In genomic region chr11:19903620-19904069, GRCh38 we compare ENCODE assay signal across 8 cellular contexts.
DNase-seq lines count a peak whose midpoint lies in the region; ATAC-seq, FAIRE-seq and TF ChIP-seq lines count a peak whose summit lies in the region.

No MANE protein-coding gene starts in this region.

- H3K4me3 ChIP-seq in SK-N-SH (ENCODE audit: low read depth in 2 of 2, low read length in 1 of 2) (no peak overlapping the region; a peak in 1 of 4 replicates), GM12878 (no peak overlapping the region)

- DNase-seq in AG08396 (ENCODE audit: low spot score) (peak; percentile 62), NAMALWA (ENCODE audit: low spot score) (peak; percentile 68), SK-N-SH (peak; percentile 59), GM12878 (ENCODE audit: low read depth, low spot score) (peak; percentile 3), iPS-NIHi7 (ENCODE audit: extremely low spot score) (peak; percentile 73)
- peak; percentile 73 for DNase-seq in stimulated activated CD4-positive, alpha-beta T cell treated with anti-CD3 and anti-CD28 coated beads, Interleukin-15, amount 100 ng/mL, for 24 hours

- peaks cover 63% of the 10 kb centered on the region for H3K79me2 ChIP-seq in SK-N-SH (ENCODE audit: insufficient read depth)
- no peaks in the 10 kb centered on the region for H3K79me2 ChIP-seq in GM12878 (ENCODE audit: control insufficient read depth, insufficient read depth, low read length)

- H4K20me1 ChIP-seq in SK-N-SH (ENCODE audit: insufficient read depth) (no peaks in the 10 kb centered on the region; the same call in 1 of the 2 replicates), GM12878 (ENCODE audit: control insufficient read depth, insufficient read depth) (no peaks in the 10 kb centered on the region)

- H3K9ac ChIP-seq in SK-N-SH (no peak overlapping the region; the same call in 1 of the 2 replicates), GM12878 (ENCODE audit: control insufficient read depth, insufficient read depth, low read length) (no peak overlapping the region)

- FAIRE-seq in GM12878 (lab: Jason Lieb, UNC): peak; percentile 56

- SMC1A ChIA-PET in GM12878 (lab: Charles Lee; ENCODE audit: uncharacterized antibody, unreplicated experiment): interaction anchor here (0.5 to 3.9 kb wide), 17 partner anchors 85 to 831 kb away, joined by 3 to 53 read pairs (median 4); no protein-coding TSS in a partner anchor

- H3K4me1 ChIP-seq in SK-N-SH (ENCODE audit: control insufficient read depth in 1 of 2, insufficient read depth in 2 of 2, low read depth in 1 of 2, low read length in 1 of 2): peaks cover 0 to 10% of the 10 kb centered on the region in 2 experiments; a peak in 2 of 4 replicates
- H3K4me1 ChIP-seq in GM12878 (ENCODE audit: control insufficient read depth, insufficient read depth, low read length): no peaks in the 10 kb centered on the region

- H3K9me3 ChIP-seq in SK-N-SH (no peaks in the 10 kb centered on the region), GM12878 (replicated peaks; ENCODE audit: control insufficient read depth, insufficient read depth, low read length) (no peaks in the 10 kb centered on the region)

- WGBS in SK-N-SH (ENCODE audit: low lambda C conversion rate): 15% methylated on average over 1 of the region's 1 CpG
- 23% methylated on average over 1 of the region's 1 CpG for WGBS in GM12878 (ENCODE audit: insufficient coverage, insufficient replicate concordance, low lambda C conversion rate, missing lambda C conversion rate)

- CTCF ChIA-PET in SK-N-SH (lab: Yijun Ruan, JAX) (interaction anchor here (0.6 to 9.4 kb wide), 71 partner anchors 9 to 836 kb away, joined by 3 to 131 read pairs (median 5); no protein-coding TSS in a partner anchor), GM12878 (lab: Yijun Ruan, JAX) (interaction anchor here (0.6 to 7.2 kb wide), 37 partner anchors 10 to 598 kb away, joined by 3 to 91 read pairs (median 4); no protein-coding TSS in a partner anchor)

- RAD21 ChIA-PET in GM12878 (lab: Charles Lee; ENCODE audit: unreplicated experiment): interaction anchor here (0.6 to 4.9 kb wide), 15 partner anchors 49 to 450 kb away, joined by 3 to 48 read pairs (median 4); no protein-coding TSS in a partner anchor

- TF ChIP-seq CTCF in SK-N-SH (IDR thresholded peaks at IDR 0.05) (peak; percentile 88), GM12878 (IDR thresholded peaks at IDR 0.05 in 2 of 3, conservative IDR thresholded peaks at IDR 0.05 in 1 of 3; ENCODE audit: control insufficient read depth in 2 of 3, extremely low read depth in 1 of 3, insufficient read depth in 1 of 3, low read depth in 3 of 3, low read length in 3 of 3) (peak; percentile 77 to 87 (median 78))

- TF ChIP-seq EP300 in SK-N-SH (IDR thresholded peaks at IDR 0.05; ENCODE audit: borderline replicate concordance in 1 of 2, low read depth in 1 of 2, low read length in 1 of 2): 0 out of 4 replicates have a peak, but pooled peaks of 1 of the 2 experiments have one; percentile 14
- TF ChIP-seq EP300 in GM12878 (IDR thresholded peaks at IDR 0.05; ENCODE audit: borderline replicate concordance in 1 of 2, control insufficient read depth in 1 of 2, low read depth in 2 of 2, low read length in 2 of 2): no peak

- TF ChIP-seq POLR2A in GM18505 (IDR thresholded peaks at IDR 0.05; ENCODE audit: borderline replicate concordance, extremely low read depth, insufficient read depth, insufficient read length): no peak
- no peak for TF ChIP-seq POLR2A in GM12878 (IDR thresholded peaks at IDR 0.05; ENCODE audit: low read depth, low read length)

- no peak overlapping the region for H2AFZ ChIP-seq in SK-N-SH (ENCODE audit: low read depth)
- no peak overlapping the region for H2AFZ ChIP-seq in GM12878 (ENCODE audit: control insufficient read depth, low read depth, low read length)

- H3F3A ChIP-seq in SK-N-SH (replicated peaks; ENCODE audit: insufficient read depth): peaks cover 17% of the 10 kb centered on the region

- peak; percentile 54 for ATAC-seq in GM18505 (IDR thresholded peaks at IDR 0.05; ENCODE audit: unreplicated experiment)
- peak; percentile 78 for ATAC-seq in GM12878
- no peak for ATAC-seq in GM19397 (IDR thresholded peaks at IDR 0.05; ENCODE audit: unreplicated experiment)

- intact Hi-C loops in GM12878 (cut with micrococcal nuclease; ENCODE audit: unreplicated experiment): loop anchor here (1.0 to 10.0 kb wide), 7 partner anchors 89 to 829 kb away; no protein-coding TSS in a partner anchor

- H3K27me3 ChIP-seq in SK-N-SH (ENCODE audit: insufficient read depth) (no peaks in the 10 kb centered on the region), GM12878 (replicated peaks in 1 of 2; ENCODE audit: control insufficient read depth in 2 of 2, insufficient read depth in 2 of 2, low read length in 1 of 2) (no peaks in the 10 kb centered on the region)

- peak overlapping the region; percentile 50 to 57 for H3K27ac ChIP-seq in SK-N-SH (ENCODE audit: low read depth in 2 of 2, low read length in 1 of 2)
- no peak overlapping the region for H3K27ac ChIP-seq in GM12878 (ENCODE audit: control insufficient read depth, insufficient read depth)

- no TSS peak for BruUV-seq in GM12878 (replicated peaks; lab: Mats Ljungman, UMichigan)

- H3K9me2 ChIP-seq in SK-N-SH: no peaks in the 10 kb centered on the region

- POLR2A ChIA-PET in SK-N-SH (lab: Yijun Ruan, JAX): interaction anchor here (1.3 kb wide), 1 partner anchor 15 kb away, joined by 4 read pairs; no protein-coding TSS in a partner anchor
- POLR2A ChIA-PET in GM12878 (lab: Charles Lee): interaction anchor here (0.6 to 1.3 kb wide), 3 partner anchors 80 to 338 kb away, joined by 3 to 4 read pairs (median 3); no protein-coding TSS in a partner anchor

- H3K36me3 ChIP-seq in SK-N-SH (replicated peaks in 1 of 2; ENCODE audit: control insufficient read depth in 1 of 2, insufficient read depth in 2 of 2, low read length in 1 of 2) (peaks cover 45 to 59% of the 10 kb centered on the region in 2 experiments), GM12878 (ENCODE audit: control insufficient read depth in 2 of 2, insufficient read depth in 2 of 2, low read length in 1 of 2) (no peaks in the 10 kb centered on the region)

- H3K4me2 ChIP-seq in SK-N-SH (no peak overlapping the region; the same call in 1 of the 2 replicates), GM12878 (ENCODE audit: control insufficient read depth, insufficient read depth) (no peak overlapping the region)

- in situ Hi-C loops in GM12878 (cut with MboI): loop anchor here (5.0 to 10.0 kb wide), 3 partner anchors 336 to 829 kb away; no protein-coding TSS in a partner anchor

- TF ChIP-seq RAD21 in SK-N-SH (IDR thresholded peaks at IDR 0.05; ENCODE audit: low read length) (peak; percentile 90), GM12878 (IDR thresholded peaks at IDR 0.05; ENCODE audit: insufficient read depth, low read depth, low read length) (peak; percentile 94)

TF ChIP-seq in SK-N-SH, 30 proteins besides CTCF, POLR2A, EP300 and RAD21:
- peak; percentile 78 for TF ChIP-seq SMC3 (IDR thresholded peaks at IDR 0.05; ENCODE audit: low read depth, low read length)
- TF ChIP-seq NRF1 (IDR thresholded peaks at IDR 0.05; ENCODE audit: low read depth, low read length): no peak
- peak; percentile 28; the same call in 1 of the 2 replicates for TF ChIP-seq NFIC (IDR thresholded peaks at IDR 0.05; ENCODE audit: borderline replicate concordance)

TF ChIP-seq in GM12878, 131 proteins besides CTCF, POLR2A, EP300 and RAD21:
- TF ChIP-seq ZNF384 (IDR thresholded peaks at IDR 0.05; ENCODE audit: borderline replicate concordance, low read depth, low read length) (peak; percentile 97), JUNB (IDR thresholded peaks at IDR 0.05) (no peak), CREM (IDR thresholded peaks at IDR 0.05; ENCODE audit: low read depth) (no peak), NBN (IDR thresholded peaks at IDR 0.05) (no peak), IKZF1 (conservative IDR thresholded peaks at IDR 0.05) (no peak), SMC3 (IDR thresholded peaks at IDR 0.05; ENCODE audit: borderline replicate concordance, low read length) (peak; percentile 79; the same call in 1 of the 2 replicates), RFX5 (IDR thresholded peaks at IDR 0.05; ENCODE audit: low read depth, low read length) (no peak)
- TF ChIP-seq, protein P1, sequence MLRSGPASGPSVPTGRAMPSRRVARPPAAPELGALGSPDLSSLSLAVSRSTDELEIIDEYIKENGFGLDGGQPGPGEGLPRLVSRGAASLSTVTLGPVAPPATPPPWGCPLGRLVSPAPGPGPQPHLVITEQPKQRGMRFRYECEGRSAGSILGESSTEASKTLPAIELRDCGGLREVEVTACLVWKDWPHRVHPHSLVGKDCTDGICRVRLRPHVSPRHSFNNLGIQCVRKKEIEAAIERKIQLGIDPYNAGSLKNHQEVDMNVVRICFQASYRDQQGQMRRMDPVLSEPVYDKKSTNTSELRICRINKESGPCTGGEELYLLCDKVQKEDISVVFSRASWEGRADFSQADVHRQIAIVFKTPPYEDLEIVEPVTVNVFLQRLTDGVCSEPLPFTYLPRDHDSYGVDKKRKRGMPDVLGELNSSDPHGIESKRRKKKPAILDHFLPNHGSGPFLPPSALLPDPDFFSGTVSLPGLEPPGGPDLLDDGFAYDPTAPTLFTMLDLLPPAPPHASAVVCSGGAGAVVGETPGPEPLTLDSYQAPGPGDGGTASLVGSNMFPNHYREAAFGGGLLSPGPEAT (IDR thresholded peaks at IDR 0.05; ENCODE audit: low read depth): 0 out of 2 replicates have a peak, but pooled peaks have one; percentile 17

Comparison
In these comparisons a context has a peak if more than half of its experiments do, and no peak if none do; other contexts are left out.
1. DNase-seq: peak in every context shown above with its lines; median percentile 73 in iPS-NIHi7; 73 in stimulated activated CD4-positive, alpha-beta T cell treated with anti-CD3 and anti-CD28 coated beads, Interleukin-15, amount 100 ng/mL, for 24 hours; 68 in NAMALWA; 62 in AG08396; 59 in SK-N-SH; 3 in GM12878.